In the genomic region with DNA sequence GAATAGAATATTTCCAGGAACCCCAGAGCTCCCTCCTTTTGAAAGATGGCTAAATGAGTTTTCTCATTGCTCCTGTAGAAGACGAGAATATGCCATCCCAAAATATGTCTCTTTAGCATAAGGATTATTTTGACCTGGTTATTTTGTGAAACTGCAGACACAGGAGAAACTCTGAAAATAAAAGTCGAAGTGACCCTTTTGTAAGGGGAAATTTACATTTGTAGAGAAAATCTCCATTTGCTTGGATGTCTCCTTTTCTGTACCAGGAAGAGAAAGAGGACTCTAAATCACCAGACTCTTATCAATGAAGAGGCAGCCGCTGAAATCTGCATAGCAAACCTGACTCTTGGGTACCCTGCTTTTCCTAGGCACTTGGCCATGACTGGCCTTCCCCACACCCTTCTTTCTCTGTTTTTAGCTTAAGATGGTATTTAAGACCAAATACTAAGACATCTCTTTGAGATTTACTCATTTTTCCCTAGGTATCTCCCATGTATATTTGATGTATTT, we compare ENCODE assay signal across 25 cellular contexts.
DNase-seq lines count a peak whose midpoint lies in the region; ATAC-seq, FAIRE-seq and TF ChIP-seq lines count a peak whose summit lies in the region.
"Had no signal": no experiment of that assay in that cellular context is flagged by ENCODE, and none has a peak within 500 bp of the region (broad histone marks: within the 10 kb centered on the region; RNA-seq: fewer than 3 reads in every experiment).

No MANE protein-coding gene starts in this region.

- no peak overlapping the region for H2BK12ac ChIP-seq in H1 (ENCODE audit: low read depth, low read length)

- H3F3A ChIP-seq in GM23338 (replicated peaks; ENCODE audit: low read depth): no peaks in the 10 kb centered on the region

- 0 out of 2 replicates have a peak, but pooled peaks cover 6% of the 10 kb centered on the region for H3K9me2 ChIP-seq in GM23338 (ENCODE audit: insufficient read depth)

- peak; percentile 53 for DNase-seq in GM23338 (ENCODE audit: low spot score)
- DNase-seq in H1 (ENCODE audit: low read depth in 1 of 2, low spot score in 2 of 2): no peak
- no peak for DNase-seq in chondrocyte (ENCODE audit: low spot score)
- DNase-seq in dermis blood vessel endothelial cell: no peak
- DNase-seq in kidney glomerular epithelial cell (lab: John Stamatoyannopoulos, UW): no peak
- DNase-seq: CD4-positive, alpha-beta T cell; CD8-positive, alpha-beta memory T cell; DMS 273 treated with DMSO at 0.1 percent for 48 hours; DMS79; EL; GDM1; GOT3; H7; HFFc6 had no signal

- H3K4me2 ChIP-seq in GM23338: peak overlapping the region; percentile 53
- H3K4me2 ChIP-seq in H1 (ENCODE audit: insufficient read depth in 1 of 2, low read depth in 2 of 2, low read length in 2 of 2): peak overlapping the region; percentile 5 to 24; a peak in 3 of 4 replicates
- H3K4me2 ChIP-seq: BLaER1 had no signal

- TF ChIP-seq EP300 in H1 (IDR thresholded peaks at IDR 0.05; ENCODE audit: borderline replicate concordance in 1 of 2, low read depth in 2 of 2, low read length in 2 of 2): no peak

- H2AK5ac ChIP-seq in H1 (ENCODE audit: low read depth, low read length): no peak overlapping the region

- no peak overlapping the region for H3K18ac ChIP-seq in H1 (ENCODE audit: extremely low read depth, low read length)

- no peaks in the 10 kb centered on the region for H3K23me2 ChIP-seq in H1 (ENCODE audit: low read depth, low read length)

- H2AFZ ChIP-seq in GM23338 (no peak overlapping the region), H1 (ENCODE audit: low read length) (no peak overlapping the region)

- H3K4me1 ChIP-seq in GM23338 (ENCODE audit: insufficient read depth): peaks cover 29% of the 10 kb centered on the region
- H3K4me1 ChIP-seq in HUES48 (ENCODE audit: control insufficient read depth, insufficient read depth, low read length): peaks cover 34% of the 10 kb centered on the region
- H3K4me1 ChIP-seq in H1 (replicated peaks in 1 of 4; ENCODE audit: control insufficient read depth in 3 of 4, insufficient read depth in 4 of 4, low read length in 3 of 4): peaks cover 0 to 6% (median 3%) of the 10 kb centered on the region in 4 experiments; a peak in 3 of 7 replicates
- H3K4me1 ChIP-seq in iPS-20b (ENCODE audit: insufficient read depth, low read length): peaks cover 18% of the 10 kb centered on the region; the same call in 1 of the 2 replicates
- H3K4me1 ChIP-seq: BLaER1 had no signal

- POLR2A ChIA-PET in H1 (lab: Charles Lee; ENCODE audit: partially characterized antibody): no interaction called here

- no peak overlapping the region for H3K23ac ChIP-seq in H1 (ENCODE audit: insufficient read length)

- no peak overlapping the region for H4K5ac ChIP-seq in H1 (ENCODE audit: insufficient read length, low read depth, low read length)

- TF ChIP-seq CTCF in GM23338 (conservative IDR thresholded peaks at IDR 0.05; ENCODE audit: low read depth in 2 of 2): no peak
- TF ChIP-seq CTCF in H1 (IDR thresholded peaks at IDR 0.05; ENCODE audit: control extremely low read depth in 1 of 3, insufficient read depth in 1 of 3, low read depth in 1 of 3, low read length in 3 of 3): no peak
- no peak for TF ChIP-seq CTCF in chondrocyte (IDR thresholded peaks at IDR 0.05)

- TF ChIP-seq RAD21 in H1 (IDR thresholded peaks at IDR 0.05 in 1 of 2, conservative IDR thresholded peaks at IDR 0.05 in 1 of 2; ENCODE audit: low read depth in 2 of 2, low read length in 2 of 2): no peak

- H3K27me3 ChIP-seq in GM23338 (ENCODE audit: insufficient read depth): no peaks in the 10 kb centered on the region
- no peaks in the 10 kb centered on the region for H3K27me3 ChIP-seq in HUES48 (ENCODE audit: control insufficient read depth, insufficient read depth, low read length)
- H3K27me3 ChIP-seq in H1 (replicated peaks in 1 of 4; ENCODE audit: control insufficient read depth in 3 of 4, extremely low read depth in 1 of 4, insufficient read depth in 3 of 4, low read length in 3 of 4): no peaks in the 10 kb centered on the region
- H3K27me3 ChIP-seq in iPS-20b (ENCODE audit: insufficient read depth, low read length): no peaks in the 10 kb centered on the region
- H3K27me3 ChIP-seq: BLaER1 had no signal

- H3K4me3 Mint-ChIP-seq in GM23338: no peak overlapping the region
- no peak overlapping the region for H3K4me3 Mint-ChIP-seq in chondrocyte (ENCODE audit: unreplicated experiment)
- H3K4me3 Mint-ChIP-seq: B cell; CD4-positive, alpha-beta T cell; CD8-positive, alpha-beta memory T cell; HFFc6 had no signal

- H3K79me1 ChIP-seq in H1 (ENCODE audit: low read depth, low read length): no peaks in the 10 kb centered on the region

- no peak for TF ChIP-seq POLR2A in H1 (IDR thresholded peaks at IDR 0.05; ENCODE audit: control extremely low read depth in 1 of 2, low read depth in 2 of 2, low read length in 2 of 2)

- no peak overlapping the region for H3K4ac ChIP-seq in H1 (replicated peaks; ENCODE audit: insufficient read length, low read depth, low read length)

- H3K36me3 Mint-ChIP-seq in GM23338 (ENCODE audit: low read depth) (peaks cover 8% of the 10 kb centered on the region), chondrocyte (ENCODE audit: low read depth) (no peaks in the 10 kb centered on the region)
- H3K36me3 Mint-ChIP-seq: CD8-positive, alpha-beta memory T cell had no signal

- peak; percentile 87 for ATAC-seq in GM23338
- no peak for ATAC-seq in HG03045 (IDR thresholded peaks at IDR 0.05; ENCODE audit: unreplicated experiment)
- ATAC-seq: GM12878 had no signal

- H3K9me3 ChIP-seq in HUES48 (ENCODE audit: control insufficient read depth, insufficient read depth, low read length) (no peaks in the 10 kb centered on the region), H1 (ENCODE audit: insufficient read depth in 2 of 2, low read depth in 1 of 2, low read length in 1 of 2) (no peaks in the 10 kb centered on the region), iPS-20b (ENCODE audit: insufficient read depth, low read depth, low read length) (no peaks in the 10 kb centered on the region)
- H3K9me3 ChIP-seq: BLaER1 had no signal

- no peak overlapping the region for H4K91ac ChIP-seq in H1 (replicated peaks; ENCODE audit: insufficient read length, low read length)

- H3K9ac ChIP-seq in HUES48 (ENCODE audit: low read depth, low read length): no peak overlapping the region
- H3K9ac ChIP-seq in H1 (replicated peaks in 1 of 4; ENCODE audit: extremely low read depth in 1 of 4, low read depth in 3 of 4, low read length in 3 of 4): no peak overlapping the region
- no peak overlapping the region for H3K9ac ChIP-seq in iPS-20b (ENCODE audit: low read depth, low read length)
- H3K9ac ChIP-seq: BLaER1 had no signal

- H3K27me3 Mint-ChIP-seq in GM23338 (ENCODE audit: insufficient read depth, low read depth, poor library complexity) (peaks cover 4% of the 10 kb centered on the region), chondrocyte (ENCODE audit: low read depth) (no peaks in the 10 kb centered on the region)
- H3K27me3 Mint-ChIP-seq: B cell; CD4-positive, alpha-beta T cell had no signal

- WGBS in H1 (ENCODE audit: extremely low coverage in 1 of 2, insufficient coverage in 1 of 2, insufficient read length in 1 of 2, insufficient replicate concordance in 2 of 2, low coverage in 1 of 2, low lambda C conversion rate in 2 of 2, missing lambda C conversion rate in 1 of 2), 2 experiments: 32% methylated on average over 3 of the region's 3 CpGs; no CpG with 5 or more reads in 1 of the 2 experiments

- H3K4me3 ChIP-seq in GM23338 (0 out of 2 replicates have a peak overlapping the region, but pooled peaks have one; percentile 9), HUES48 (ENCODE audit: low read depth, low read length) (0 out of 2 replicates have a peak overlapping the region, but pooled peaks have one; percentile 8), H1 (ENCODE audit: extremely low read depth in 1 of 4, insufficient read depth in 2 of 4, low read depth in 3 of 4, low read length in 4 of 4) (peak overlapping the region in 1 of 4 experiments; percentile 26; a peak in 1 of 8 replicates), iPS-20b (ENCODE audit: low read length) (peak overlapping the region; percentile 38; the same call in 1 of the 2 replicates)
- H3K4me3 ChIP-seq: BLaER1, GM12878 had no signal

- CTCF ChIA-PET in H1 (lab: Charles Lee; ENCODE audit: partially characterized antibody): interaction anchor here (0.6 to 1.2 kb wide), 2 partner anchors 37 to 446 kb away, joined by 3 to 4 read pairs; no protein-coding TSS in a partner anchor

- H3K9me3 Mint-ChIP-seq in GM23338 (peaks cover 12% of the 10 kb centered on the region), chondrocyte (ENCODE audit: low read depth) (no peaks in the 10 kb centered on the region)
- H3K9me3 Mint-ChIP-seq: CD4-positive, alpha-beta T cell; HFFc6 had no signal

- 0 out of 2 replicates have a peak overlapping the region, but pooled peaks have one; percentile 35 for H2BK5ac ChIP-seq in H1 (ENCODE audit: low read depth, low read length)

- H3K27ac Mint-ChIP-seq in GM23338 (no peak overlapping the region), chondrocyte (ENCODE audit: unreplicated experiment) (no peak overlapping the region)
- H3K27ac Mint-ChIP-seq: B cell; CD4-positive, alpha-beta T cell; CD8-positive, alpha-beta memory T cell; HFFc6 had no signal

- no peak for FAIRE-seq in H1 (lab: Jason Lieb, UNC)
- FAIRE-seq: A204.1, D721Med, GM12878, GM19239 had no signal

- H3K27ac ChIP-seq in GM23338 (ENCODE audit: low read depth) (no peak overlapping the region), HUES48 (ENCODE audit: low read depth, low read length) (peak overlapping the region; percentile 50), H1 (ENCODE audit: low read depth, low read length) (no peak overlapping the region), iPS-20b (ENCODE audit: low read length) (no peak overlapping the region)
- H3K27ac ChIP-seq: 22Rv1, BLaER1, C4-2B had no signal

- H3K14ac ChIP-seq in H1 (ENCODE audit: insufficient read length): no peak overlapping the region

- H3K56ac ChIP-seq in H1 (replicated peaks; ENCODE audit: insufficient read length, low read depth, low read length): no peak overlapping the region

- H3K4me1 Mint-ChIP-seq in GM23338: peaks cover 33% of the 10 kb centered on the region
- H3K4me1 Mint-ChIP-seq in chondrocyte (ENCODE audit: low read depth): no peaks in the 10 kb centered on the region
- H3K4me1 Mint-ChIP-seq: B cell; CD8-positive, alpha-beta memory T cell had no signal

- H2BK15ac ChIP-seq in H1 (ENCODE audit: low read length): no peak overlapping the region

- no peak overlapping the region for H2BK20ac ChIP-seq in H1 (ENCODE audit: low read length)

- H3K79me2 ChIP-seq in GM23338 (replicated peaks; ENCODE audit: insufficient read depth): no peaks in the 10 kb centered on the region
- H3K79me2 ChIP-seq in H1 (ENCODE audit: control insufficient read depth in 1 of 2, insufficient read depth in 2 of 2, low read length in 2 of 2): no peaks in the 10 kb centered on the region

- H4K8ac ChIP-seq in H1 (ENCODE audit: extremely low read depth, insufficient read depth, low read length): no peak overlapping the region

- no peak overlapping the region for H2BK120ac ChIP-seq in H1 (replicated peaks; ENCODE audit: low read depth, low read length)

- no peaks in the 10 kb centered on the region for H3K36me3 ChIP-seq in GM23338 (ENCODE audit: insufficient read depth)
- H3K36me3 ChIP-seq in HUES48 (ENCODE audit: control insufficient read depth, insufficient read depth, low read length): no peaks in the 10 kb centered on the region
- H3K36me3 ChIP-seq in H1 (ENCODE audit: control insufficient read depth in 2 of 4, insufficient read depth in 4 of 4, low read length in 3 of 4): no peaks in the 10 kb centered on the region
- no peaks in the 10 kb centered on the region for H3K36me3 ChIP-seq in iPS-20b (ENCODE audit: insufficient read depth, low read depth, low read length)
- H3K36me3 ChIP-seq: BLaER1 had no signal

- H4K20me1 ChIP-seq in GM23338 (replicated peaks; ENCODE audit: insufficient read depth): no peaks in the 10 kb centered on the region
- H4K20me1 ChIP-seq in H1 (replicated peaks in 1 of 2; ENCODE audit: control insufficient read depth in 1 of 2, insufficient read depth in 2 of 2, low read length in 2 of 2): no peaks in the 10 kb centered on the region
- H4K20me1 ChIP-seq: BLaER1 had no signal
